21 cellular contexts compared by ENCODE assay signal in the genomic region with DNA sequence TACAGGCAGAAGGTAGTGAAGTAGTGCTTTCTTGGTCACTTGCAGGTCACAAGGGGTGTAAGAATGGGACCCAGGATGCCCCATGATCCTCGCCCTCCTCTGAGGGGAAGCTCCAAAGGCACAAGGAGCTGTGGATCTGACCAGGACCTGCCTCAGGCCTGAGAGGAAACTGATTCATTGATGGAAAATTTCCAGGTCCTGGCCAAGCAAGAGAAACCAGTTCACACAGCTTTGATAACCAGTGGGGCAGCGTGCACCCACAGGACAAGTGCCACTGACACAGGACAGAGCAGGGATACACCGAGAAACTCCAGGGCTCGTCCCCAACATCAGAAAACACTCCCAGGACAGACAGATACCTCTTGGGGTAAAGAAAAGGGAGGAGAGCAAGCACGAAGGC.
"Had no signal": no experiment of that assay in that cellular context is flagged by ENCODE, and none has a peak within 500 bp of the region (broad histone marks: within the 10 kb centered on the region; RNA-seq: fewer than 3 reads in every experiment).

No MANE protein-coding gene starts in this region.

- H3K4me1 Mint-ChIP-seq: activated CD4-positive, alpha-beta T cell treated with anti-CD3 and anti-CD28 coated beads for 36 hours had no signal

- DNase-seq: activated CD4-positive, alpha-beta T cell treated with anti-CD3 and anti-CD28 coated beads for 36 hours; activated CD4-positive, alpha-beta T cell treated with anti-CD3 and anti-CD28 coated beads, Interleukin-2, amount 50 U/mL, for 48 hours; activated gamma-delta T cell treated with Interleukin-2 at 50 U/mL for 16 hours; activated T-cell treated with anti-CD3 and anti-CD28 coated beads for 4 hours; adrenal gland; effector memory CD4-positive, alpha-beta T cell; hippocampal formation; kidney; left lung; occipital lobe; retina; spleen; stimulated activated CD4-positive, alpha-beta T cell treated with anti-CD3 and anti-CD28 coated beads, Interleukin-4, amount 100 ng/mL, for 4 hours; stimulated activated naive CD4-positive, alpha-beta T cell; substantia nigra; tibial artery; uterus had no signal

- H3K27ac ChIP-seq: adrenal gland, foreskin keratinocyte, left lung, spleen, tibial artery, uterus had no signal

- H3K27ac Mint-ChIP-seq: activated CD4-positive, alpha-beta T cell treated with anti-CD3 and anti-CD28 coated beads for 36 hours; activated naive CD4-positive, alpha-beta T cell treated with anti-CD3 and anti-CD28 coated beads, Interleukin-2, amount 50 U/mL, for 72 hours; activated T-helper 1 cell treated with anti-CD3 and anti-CD28 coated beads, Interleukin-12 subunit alpha, Interleukin-12 subunit beta, Interleukin-2, Interleukin-4 antibody, amounts not matched to agents 30 ng/mL and 10 ng/mL and 1 ng/mL, durations not matched to agents 14 hours and 24 hours and 36 hours; dendritic cell treated with granulocyte-macrophage colony-stimulating factor and Interleukin-4, amounts not matched to agents 40 ng/mL and 50 ng/mL, for 4 days had no signal

- ATAC-seq: activated CD4-positive, alpha-beta T cell treated with anti-CD3 and anti-CD28 coated beads for 36 hours; activated naive CD4-positive, alpha-beta T cell treated with anti-CD3 and anti-CD28 coated beads, Interleukin-2, amount 50 U/mL, for 72 hours; foreskin keratinocyte; left lung had no signal

- H3K9me3 Mint-ChIP-seq: activated naive CD4-positive, alpha-beta T cell treated with anti-CD3 and anti-CD28 coated beads, Interleukin-2, amount 50 U/mL, for 72 hours; activated T-helper 1 cell treated with anti-CD3 and anti-CD28 coated beads, Interleukin-12 subunit alpha, Interleukin-12 subunit beta, Interleukin-2, Interleukin-4 antibody, amounts not matched to agents 30 ng/mL and 10 ng/mL and 1 ng/mL, durations not matched to agents 14 hours and 24 hours and 36 hours; dendritic cell treated with granulocyte-macrophage colony-stimulating factor and Interleukin-4, amounts not matched to agents 40 ng/mL and 50 ng/mL, for 4 days had no signal

- H3K4me3 Mint-ChIP-seq: activated CD4-positive, alpha-beta T cell treated with anti-CD3 and anti-CD28 coated beads for 36 hours; activated T-helper 1 cell treated with anti-CD3 and anti-CD28 coated beads, Interleukin-12 subunit alpha, Interleukin-12 subunit beta, Interleukin-2, Interleukin-4 antibody, amounts not matched to agents 30 ng/mL and 10 ng/mL and 1 ng/mL, durations not matched to agents 14 hours and 24 hours and 36 hours; dendritic cell treated with granulocyte-macrophage colony-stimulating factor and Interleukin-4, amounts not matched to agents 40 ng/mL and 50 ng/mL, for 4 days had no signal

- H3K36me3 Mint-ChIP-seq: activated naive CD4-positive, alpha-beta T cell treated with anti-CD3 and anti-CD28 coated beads, Interleukin-2, amount 50 U/mL, for 72 hours had no signal
